9 cellular contexts compared by ENCODE assay signal in the genomic region with DNA sequence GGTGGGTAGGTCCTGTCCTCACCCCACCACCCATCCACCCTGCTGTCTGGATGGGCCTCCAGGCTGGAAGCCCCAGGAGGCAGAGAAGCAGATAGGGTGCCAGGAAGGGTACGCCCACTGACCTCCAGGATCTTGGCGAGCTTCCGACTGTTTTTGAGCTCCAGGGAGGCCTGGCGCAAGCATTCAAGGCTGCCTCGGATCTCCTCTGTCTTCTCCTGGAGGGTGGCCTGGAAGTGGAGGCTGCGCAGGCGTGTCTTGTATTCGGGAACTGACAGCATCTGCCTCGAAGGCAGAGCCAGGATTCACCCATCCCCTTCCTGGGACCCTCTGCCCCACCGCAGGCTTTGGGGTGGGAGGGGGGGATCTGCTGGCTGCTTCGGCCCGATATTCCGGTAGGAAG. TPM values are rescaled to one million over a fixed set of nuclear protein-coding genes. Genes with fewer than 3 reads are reported as not detected.
DNase-seq lines count a peak whose midpoint lies in the region; ATAC-seq and TF ChIP-seq lines count a peak whose summit lies in the region.
"Had no signal": no experiment of that assay in that cellular context is flagged by ENCODE, and none has a peak within 500 bp of the region (broad histone marks: within the 10 kb centered on the region; RNA-seq: fewer than 3 reads in every experiment).

No MANE protein-coding gene starts in this region.

- TF ChIP-seq CTCF in left lung (IDR thresholded peaks at IDR 0.05) (no peak), thoracic aorta (IDR thresholded peaks at IDR 0.05) (no peak)

- intact Hi-C loops in activated CD4-positive, alpha-beta memory T cell treated with anti-CD3 and anti-CD28 coated beads for 36 hours (cut with micrococcal nuclease): no loop called here
- intact Hi-C loops in activated T-helper 2 cell treated with anti-CD3 and anti-CD28 coated beads, Interferon-gamma antibody, Interleukin-2, Interleukin-4, amounts not matched to agents 10 μg/mL and 5 μg/mL and 100 μg/mL, durations not matched to agents 14 hours and 24 hours and 36 hours (cut with micrococcal nuclease): no loop called here
- intact Hi-C loops in left lung (cut with DNase I) (no loop called here), head of caudate nucleus (cut with DNase I) (no loop called here)

- POLR2A ChIA-PET in activated CD4-positive, alpha-beta memory T cell treated with anti-CD3 and anti-CD28 coated beads, Interleukin-2, amount 10 ng/mL, durations not matched to agents 7 days and 5 days (lab: Charles Lee): no interaction called here
- POLR2A ChIA-PET in activated CD4-positive, alpha-beta memory T cell treated with anti-CD3 and anti-CD28 coated beads for 36 hours (lab: Charles Lee): no interaction called here

- H3K27ac ChIP-seq in left lung (no peak overlapping the region), thoracic aorta (no peak overlapping the region)

- no peak for DNase-seq in activated CD4-positive, alpha-beta memory T cell treated with anti-CD3 and anti-CD28 coated beads, Interleukin-2, amount 10 ng/mL, durations not matched to agents 7 days and 5 days
- DNase-seq in activated CD4-positive, alpha-beta memory T cell treated with anti-CD3 and anti-CD28 coated beads for 36 hours: no peak
- DNase-seq in activated T-helper 2 cell treated with anti-CD3 and anti-CD28 coated beads, Interferon-gamma antibody, Interleukin-2, Interleukin-4, amounts not matched to agents 10 μg/mL and 5 μg/mL and 100 μg/mL, durations not matched to agents 14 hours and 24 hours and 36 hours (ENCODE audit: low spot score): no peak
- no peak for DNase-seq in left lung
- no peak for DNase-seq in thoracic aorta (ENCODE audit: low spot score)
- DNase-seq in head of caudate nucleus: no peak
- no peak for DNase-seq in stimulated activated CD4-positive, alpha-beta T cell treated with anti-CD3 and anti-CD28 coated beads, Interleukin-2, amount 100 ng/mL, for 24 hours
- no peak for DNase-seq in iPS-NIHi7 (ENCODE audit: extremely low spot score)

- peaks cover 0 to 6% of the 10 kb centered on the region in 2 donors for H3K27me3 ChIP-seq in left lung
- no peaks in the 10 kb centered on the region for H3K27me3 ChIP-seq in thoracic aorta (replicated peaks; ENCODE audit: insufficient read depth)

- H3K36me3 Mint-ChIP-seq in activated CD4-positive, alpha-beta memory T cell treated with anti-CD3 and anti-CD28 coated beads, Interleukin-2, amount 10 ng/mL, durations not matched to agents 7 days and 5 days (ENCODE audit: low read depth): no peaks in the 10 kb centered on the region
- H3K36me3 Mint-ChIP-seq in activated CD4-positive, alpha-beta memory T cell treated with anti-CD3 and anti-CD28 coated beads for 36 hours: no peaks in the 10 kb centered on the region
- H3K36me3 Mint-ChIP-seq in activated T-helper 2 cell treated with anti-CD3 and anti-CD28 coated beads, Interferon-gamma antibody, Interleukin-2, Interleukin-4, amounts not matched to agents 10 μg/mL and 5 μg/mL and 100 μg/mL, durations not matched to agents 14 hours and 24 hours and 36 hours (ENCODE audit: low read depth): no peaks in the 10 kb centered on the region

- no peak for ATAC-seq in left lung
- ATAC-seq in thoracic aorta (ENCODE audit: insufficient number of reproducible peaks, low FRiP score, low read depth): no peak

- H3K27ac Mint-ChIP-seq in activated CD4-positive, alpha-beta memory T cell treated with anti-CD3 and anti-CD28 coated beads, Interleukin-2, amount 10 ng/mL, durations not matched to agents 7 days and 5 days: no peak overlapping the region
- no peak overlapping the region for H3K27ac Mint-ChIP-seq in activated CD4-positive, alpha-beta memory T cell treated with anti-CD3 and anti-CD28 coated beads for 36 hours
- no peak overlapping the region for H3K27ac Mint-ChIP-seq in activated T-helper 2 cell treated with anti-CD3 and anti-CD28 coated beads, Interferon-gamma antibody, Interleukin-2, Interleukin-4, amounts not matched to agents 10 μg/mL and 5 μg/mL and 100 μg/mL, durations not matched to agents 14 hours and 24 hours and 36 hours

- H3K4me1 Mint-ChIP-seq in activated CD4-positive, alpha-beta memory T cell treated with anti-CD3 and anti-CD28 coated beads, Interleukin-2, amount 10 ng/mL, durations not matched to agents 7 days and 5 days: peaks cover 4% of the 10 kb centered on the region
- H3K4me1 Mint-ChIP-seq in activated CD4-positive, alpha-beta memory T cell treated with anti-CD3 and anti-CD28 coated beads for 36 hours (ENCODE audit: low read depth): peaks cover 4% of the 10 kb centered on the region
- peaks cover 1% of the 10 kb centered on the region for H3K4me1 Mint-ChIP-seq in activated T-helper 2 cell treated with anti-CD3 and anti-CD28 coated beads, Interferon-gamma antibody, Interleukin-2, Interleukin-4, amounts not matched to agents 10 μg/mL and 5 μg/mL and 100 μg/mL, durations not matched to agents 14 hours and 24 hours and 36 hours (ENCODE audit: low read depth)

- H3K9me3 ChIP-seq in left lung: no peaks in the 10 kb centered on the region
- no peaks in the 10 kb centered on the region for H3K9me3 ChIP-seq in thoracic aorta

- H3K9me3 Mint-ChIP-seq in activated CD4-positive, alpha-beta memory T cell treated with anti-CD3 and anti-CD28 coated beads, Interleukin-2, amount 10 ng/mL, durations not matched to agents 7 days and 5 days: no peaks in the 10 kb centered on the region
- no peaks in the 10 kb centered on the region for H3K9me3 Mint-ChIP-seq in activated CD4-positive, alpha-beta memory T cell treated with anti-CD3 and anti-CD28 coated beads for 36 hours
- no peaks in the 10 kb centered on the region for H3K9me3 Mint-ChIP-seq in activated T-helper 2 cell treated with anti-CD3 and anti-CD28 coated beads, Interferon-gamma antibody, Interleukin-2, Interleukin-4, amounts not matched to agents 10 μg/mL and 5 μg/mL and 100 μg/mL, durations not matched to agents 14 hours and 24 hours and 36 hours

- peaks cover 0 to 12% of the 10 kb centered on the region in 2 donors for H3K4me1 ChIP-seq in left lung
- peaks cover 5 to 7% of the 10 kb centered on the region in 2 donors for H3K4me1 ChIP-seq in thoracic aorta (ENCODE audit: control insufficient read depth in 1 of 2, low read depth in 2 of 2)

- peak overlapping the region; percentile 60 to 76 for H3K4me3 ChIP-seq in left lung
- H3K4me3 ChIP-seq in thoracic aorta: peak overlapping the region; percentile 84

- CTCF ChIA-PET in activated CD4-positive, alpha-beta memory T cell treated with anti-CD3 and anti-CD28 coated beads, Interleukin-2, amount 10 ng/mL, durations not matched to agents 7 days and 5 days (lab: Charles Lee): no interaction called here
- CTCF ChIA-PET in activated CD4-positive, alpha-beta memory T cell treated with anti-CD3 and anti-CD28 coated beads for 36 hours (lab: Charles Lee): no interaction called here

- H3K36me3 ChIP-seq in left lung: no peaks in the 10 kb centered on the region
- H3K36me3 ChIP-seq in thoracic aorta: no peaks in the 10 kb centered on the region

- peak overlapping the region; percentile 7 for H3K4me3 Mint-ChIP-seq in activated CD4-positive, alpha-beta memory T cell treated with anti-CD3 and anti-CD28 coated beads, Interleukin-2, amount 10 ng/mL, durations not matched to agents 7 days and 5 days
- no peak overlapping the region for H3K4me3 Mint-ChIP-seq in activated CD4-positive, alpha-beta memory T cell treated with anti-CD3 and anti-CD28 coated beads for 36 hours
- H3K4me3 Mint-ChIP-seq in activated T-helper 2 cell treated with anti-CD3 and anti-CD28 coated beads, Interferon-gamma antibody, Interleukin-2, Interleukin-4, amounts not matched to agents 10 μg/mL and 5 μg/mL and 100 μg/mL, durations not matched to agents 14 hours and 24 hours and 36 hours (ENCODE audit: low read depth): peak overlapping the region; percentile 21

- peaks cover 3% of the 10 kb centered on the region for H3K27me3 Mint-ChIP-seq in activated CD4-positive, alpha-beta memory T cell treated with anti-CD3 and anti-CD28 coated beads, Interleukin-2, amount 10 ng/mL, durations not matched to agents 7 days and 5 days
- no peaks in the 10 kb centered on the region for H3K27me3 Mint-ChIP-seq in activated CD4-positive, alpha-beta memory T cell treated with anti-CD3 and anti-CD28 coated beads for 36 hours
- peaks cover 8% of the 10 kb centered on the region for H3K27me3 Mint-ChIP-seq in activated T-helper 2 cell treated with anti-CD3 and anti-CD28 coated beads, Interferon-gamma antibody, Interleukin-2, Interleukin-4, amounts not matched to agents 10 μg/mL and 5 μg/mL and 100 μg/mL, durations not matched to agents 14 hours and 24 hours and 36 hours (ENCODE audit: low read depth)

RNA-seq across cellular contexts. Expression of gene KDELR2, which starts 18.9 kb away (rescaled TPM):
- 10 to 100 TPM; 64.1 to 72.1 TPM for total RNA-seq in activated CD4-positive, alpha-beta memory T cell treated with anti-CD3 and anti-CD28 coated beads, Interleukin-2, amount 10 ng/mL, durations not matched to agents 7 days and 5 days
- total RNA-seq in activated CD4-positive, alpha-beta memory T cell treated with anti-CD3 and anti-CD28 coated beads for 36 hours: 10 to 100 TPM; 72.5 to 80.2 TPM
- 68.7 and 78.3 TPM in 2 replicates for total RNA-seq in activated T-helper 2 cell treated with anti-CD3 and anti-CD28 coated beads, Interferon-gamma antibody, Interleukin-2, Interleukin-4, amounts not matched to agents 10 μg/mL and 5 μg/mL and 100 μg/mL, durations not matched to agents 14 hours and 24 hours and 36 hours
- 100 to 1,000 TPM; 214 to 240 TPM for total RNA-seq in left lung
- total RNA-seq in thoracic aorta: 100 to 1,000 TPM; 105 to 123 TPM

RNA-seq across cellular contexts. Expression of gene GRID2IP, which starts 48.4 kb away (rescaled TPM):
- under 1 TPM; 0.15 to 0.28 TPM for total RNA-seq in activated CD4-positive, alpha-beta memory T cell treated with anti-CD3 and anti-CD28 coated beads, Interleukin-2, amount 10 ng/mL, durations not matched to agents 7 days and 5 days
- total RNA-seq in activated CD4-positive, alpha-beta memory T cell treated with anti-CD3 and anti-CD28 coated beads for 36 hours: under 1 TPM; 0.19 to 0.21 TPM
- 0.18 and 0.23 TPM in 2 replicates for total RNA-seq in activated T-helper 2 cell treated with anti-CD3 and anti-CD28 coated beads, Interferon-gamma antibody, Interleukin-2, Interleukin-4, amounts not matched to agents 10 μg/mL and 5 μg/mL and 100 μg/mL, durations not matched to agents 14 hours and 24 hours and 36 hours
- total RNA-seq in left lung (under 1 TPM; 0.21 to 0.35 TPM), thoracic aorta (under 1 TPM; 0.14 to 0.35 TPM)
- total RNA-seq: osteoblast had no signal

RNA-seq across cellular contexts. Expression of gene DAGLB, which starts 55.1 kb away (rescaled TPM):
- 10 to 100 TPM; 15.7 to 16.5 TPM for total RNA-seq in activated CD4-positive, alpha-beta memory T cell treated with anti-CD3 and anti-CD28 coated beads, Interleukin-2, amount 10 ng/mL, durations not matched to agents 7 days and 5 days
- 10 to 100 TPM; 12.8 to 13.6 TPM for total RNA-seq in activated CD4-positive, alpha-beta memory T cell treated with anti-CD3 and anti-CD28 coated beads for 36 hours
- 21.8 and 22.3 TPM in 2 replicates for total RNA-seq in activated T-helper 2 cell treated with anti-CD3 and anti-CD28 coated beads, Interferon-gamma antibody, Interleukin-2, Interleukin-4, amounts not matched to agents 10 μg/mL and 5 μg/mL and 100 μg/mL, durations not matched to agents 14 hours and 24 hours and 36 hours
- total RNA-seq in left lung (10 to 100 TPM; 38.4 to 46.5 TPM), thoracic aorta (10 to 100 TPM; 16.5 to 28.6 TPM)
